28 cellular contexts compared by ENCODE assay signal in genomic region chr1:6389971-6390370, GRCh38. TPM values are rescaled to one million over a fixed set of nuclear protein-coding genes. Genes with fewer than 3 reads are reported as not detected.
"Had no signal": no experiment of that assay in that cellular context is flagged by ENCODE, and none has a peak within 500 bp of the region (broad histone marks: within the 10 kb centered on the region; RNA-seq: fewer than 3 reads in every experiment).

No MANE protein-coding gene starts in this region.

- ATAC-seq: activated naive CD8-positive, alpha-beta T cell treated with anti-CD3 and anti-CD28 coated beads, Interleukin-2, amount 50 U/mL, for 24 hours; left colon; lower lobe of right lung; psoas muscle; right cardiac atrium; stimulated activated naive CD8-positive, alpha-beta T cell treated with anti-CD3 and anti-CD28 coated beads, Interleukin-15, amount 100 ng/mL, for 72 hours had no signal

- H3K9me3 Mint-ChIP-seq: activated naive CD4-positive, alpha-beta T cell treated with anti-CD3 and anti-CD28 coated beads, Interleukin-2, amount 10 ng/mL, durations not matched to agents 7 days and 5 days; activated naive CD8-positive, alpha-beta T cell treated with anti-CD3 and anti-CD28 coated beads, Interleukin-2, amount 50 U/mL, for 24 hours; mesothelial cell of epicardium; stimulated activated naive CD8-positive, alpha-beta T cell treated with anti-CD3 and anti-CD28 coated beads, Interleukin-15, amount 100 ng/mL, for 72 hours had no signal

- H3K4me3 ChIP-seq: coronary artery, lower lobe of right lung, psoas muscle, suprapubic skin had no signal

- H3K27ac Mint-ChIP-seq: activated naive CD4-positive, alpha-beta T cell treated with anti-CD3 and anti-CD28 coated beads, Interleukin-2, amount 10 ng/mL, durations not matched to agents 7 days and 5 days; activated naive CD8-positive, alpha-beta T cell treated with anti-CD3 and anti-CD28 coated beads, Interleukin-2, amount 50 U/mL, for 24 hours; mesothelial cell of epicardium had no signal

- H3K9me3 ChIP-seq: lower lobe of right lung, psoas muscle, suprapubic skin had no signal

- H3K27me3 ChIP-seq: suprapubic skin had no signal

- H3K27ac ChIP-seq: coronary artery, lower lobe of right lung, psoas muscle, suprapubic skin had no signal

- H3K36me3 ChIP-seq: lower lobe of right lung, suprapubic skin had no signal

- H3K4me3 Mint-ChIP-seq: activated naive CD4-positive, alpha-beta T cell treated with anti-CD3 and anti-CD28 coated beads, Interleukin-2, amount 10 ng/mL, durations not matched to agents 7 days and 5 days; activated naive CD8-positive, alpha-beta T cell treated with anti-CD3 and anti-CD28 coated beads, Interleukin-2, amount 50 U/mL, for 24 hours; mesothelial cell of epicardium; stimulated activated naive CD8-positive, alpha-beta T cell treated with anti-CD3 and anti-CD28 coated beads, Interleukin-15, amount 100 ng/mL, for 72 hours had no signal

- H3K27me3 Mint-ChIP-seq: activated naive CD4-positive, alpha-beta T cell treated with anti-CD3 and anti-CD28 coated beads, Interleukin-2, amount 10 ng/mL, durations not matched to agents 7 days and 5 days; activated naive CD8-positive, alpha-beta T cell treated with anti-CD3 and anti-CD28 coated beads, Interleukin-2, amount 50 U/mL, for 24 hours; stimulated activated naive CD8-positive, alpha-beta T cell treated with anti-CD3 and anti-CD28 coated beads, Interleukin-15, amount 100 ng/mL, for 72 hours had no signal

- DNase-seq: activated CD4-positive, alpha-beta T cell treated with anti-CD3 and anti-CD28 coated beads, Interleukin-2, amount 50 U/mL, for 1 hour; activated CD4-positive, CD25-positive, alpha-beta regulatory T cell treated with anti-CD3 and anti-CD28 coated beads, Interleukin-2, amount 50 U/mL, for 72 hours; activated CD8-positive, alpha-beta memory T cell treated with anti-CD3 and anti-CD28 coated beads for 24 hours; activated CD8-positive, alpha-beta memory T cell treated with anti-CD3 and anti-CD28 coated beads, Interleukin-2, amount 50 U/mL, for 48 hours; activated effector memory CD4-positive, alpha-beta T cell treated with Interleukin-2 at 50 U/mL for 16 hours; activated naive CD4-positive, alpha-beta T cell treated with anti-CD3 and anti-CD28 coated beads, Interleukin-2, amount 10 ng/mL, durations not matched to agents 7 days and 5 days; activated naive CD8-positive, alpha-beta T cell treated with anti-CD3 and anti-CD28 coated beads, Interleukin-2, amount 50 U/mL, for 24 hours; activated T-cell treated with anti-CD3 and anti-CD28 coated beads, Interleukin-2, amount 50 U/mL, for 48 hours; aorta; erythroblast; foreskin melanocyte; glutamatergic neuron; hypothalamus; islet precursor cell; left colon; lower lobe of right lung; psoas muscle; right cardiac atrium; stimulated activated CD4-positive, alpha-beta T cell treated with anti-CD3 and anti-CD28 coated beads, Interleukin-4, amount 100 ng/mL, for 1 hour; stimulated activated naive CD8-positive, alpha-beta T cell treated with anti-CD3 and anti-CD28 coated beads, Interleukin-15, amount 100 ng/mL, for 72 hours; T1000; trophoblast cell had no signal

- H3K36me3 Mint-ChIP-seq: mesothelial cell of epicardium had no signal

RNA-seq across cellular contexts. Expression of gene HES2, which starts 29.7 kb away (rescaled TPM):
- total RNA-seq: osteoblast, skeletal muscle tissue had no signal
- polyA plus RNA-seq: neural cell, right cardiac atrium had no signal

RNA-seq across cellular contexts. Expression of gene ESPN, which starts 34.6 kb away (rescaled TPM):
- total RNA-seq: osteoblast, psoas muscle had no signal
- polyA plus RNA-seq: neural cell had no signal
